9 cellular contexts compared by ENCODE assay signal in genomic region chr5:217475-217859, GRCh38. TPM values are rescaled to one million over a fixed set of nuclear protein-coding genes. Genes with fewer than 3 reads are reported as not detected.
A peak's percentile ranks its signal among the peaks of the same experiment; 100 is the strongest.
DNase-seq lines count a peak whose midpoint lies in the region; ATAC-seq, FAIRE-seq and TF ChIP-seq lines count a peak whose summit lies in the region.
"Not testable (repeated sequence)": the region's sequence is repeated elsewhere in the genome, so short reads cannot be mapped to it uniquely, and the experiment has no call there.
"Had no signal": no experiment of that assay in that cellular context is flagged by ENCODE, and none has a peak within 500 bp of the region (broad histone marks: within the 10 kb centered on the region; RNA-seq: fewer than 3 reads in every experiment).

No MANE protein-coding gene starts in this region.

- not testable (repeated sequence) for H3K36me3 ChIP-seq in ES-I3 (ENCODE audit: insufficient read depth, low read length); astrocyte (ENCODE audit: insufficient read depth, low read length); thymus (ENCODE audit: control insufficient read depth, insufficient read depth)
- H3K36me3 ChIP-seq in RWPE2 (ENCODE audit: low read depth), result peaks cover 23% of the 10 kb centered on the region

- intact Hi-C loops in Right ventricle myocardium inferior (cut with DNase I), result loop anchor here (5.0 kb wide), 1 partner anchor 255 kb away; no protein-coding TSS in a partner anchor

- H3K9me3 ChIP-seq in ES-I3 (ENCODE audit: control insufficient read depth, insufficient read depth, low read length); RWPE2 (ENCODE audit: severe bottlenecking); astrocyte (ENCODE audit: insufficient read depth, low read depth, low read length); thymus (ENCODE audit: control insufficient read depth): not testable (repeated sequence)

- H3K9ac ChIP-seq in ES-I3 (ENCODE audit: low read depth, low read length), result peak overlapping the region; percentile 98
- H3K9ac ChIP-seq in astrocyte (ENCODE audit: low read length), result peak overlapping the region; percentile 92

- peak overlapping the region; percentile 75 for H3K4me3 ChIP-seq in RWPE2 (ENCODE audit: severe bottlenecking)
- peak overlapping the region; percentile 89 for H3K4me3 ChIP-seq in astrocyte (ENCODE audit: insufficient read depth, low read depth, low read length)
- H3K4me3 ChIP-seq in thymus (ENCODE audit: low read length), result peak overlapping the region; percentile 68

- peaks cover 66% of the 10 kb centered on the region for H3K79me2 ChIP-seq in astrocyte (ENCODE audit: insufficient read depth, low read length)

- H3K4me2 ChIP-seq in astrocyte (ENCODE audit: low read length), result peak overlapping the region; percentile 92

- FAIRE-seq in astrocyte (lab: Jason Lieb, UNC), result not testable (repeated sequence)

- peak overlapping the region; percentile 70 for H2AFZ ChIP-seq in astrocyte (ENCODE audit: low read depth, low read length)

- peaks cover 10% of the 10 kb centered on the region for H3K36me3 Mint-ChIP-seq in astrocyte (ENCODE audit: low read depth, unreplicated experiment)
- peaks cover 0 to 31% (median 5%) of the 10 kb centered on the region in 3 donors for H3K36me3 Mint-ChIP-seq in naive thymus-derived CD8-positive, alpha-beta T cell

- H3K27me3 ChIP-seq in RWPE2 (ENCODE audit: insufficient read depth, poor library complexity, severe bottlenecking); astrocyte (ENCODE audit: insufficient read depth, low read length); thymus (ENCODE audit: control insufficient read depth, insufficient read depth): not testable (repeated sequence)

- not testable (repeated sequence) for H3K27ac Mint-ChIP-seq in astrocyte (ENCODE audit: unreplicated experiment)
- peak overlapping the region; percentile 79 to 98 (median 94) for H3K27ac Mint-ChIP-seq in naive thymus-derived CD8-positive, alpha-beta T cell

- TF ChIP-seq CTCF in RWPE2 (IDR thresholded peaks at IDR 0.05; ENCODE audit: poor library complexity, severe bottlenecking); astrocyte (IDR thresholded peaks at IDR 0.05; ENCODE audit: insufficient read depth, low read depth, low read length): not testable (repeated sequence)

- peak overlapping the region; percentile 73 for H3K27ac ChIP-seq in RWPE2 (ENCODE audit: poor library complexity, severe bottlenecking)
- H3K27ac ChIP-seq in astrocyte (ENCODE audit: low read depth, low read length), result peak overlapping the region; percentile 82
- H3K27ac ChIP-seq in thymus (ENCODE audit: low read depth), result peak overlapping the region; percentile 83

- peaks cover 17% of the 10 kb centered on the region for H3K4me1 Mint-ChIP-seq in astrocyte (ENCODE audit: low read depth, unreplicated experiment)
- peaks cover 17 to 61% (median 57%) of the 10 kb centered on the region in 4 donors for H3K4me1 Mint-ChIP-seq in naive thymus-derived CD8-positive, alpha-beta T cell

- DNase-seq in RWPE2 (ENCODE audit: low spot score); Right ventricle myocardium inferior (ENCODE audit: missing footprints): not testable (repeated sequence)
- peak; percentile 14 for DNase-seq in astrocyte (ENCODE audit: low read depth)
- peak in 2 of 10 donors; percentile 14 to 25 for DNase-seq in naive thymus-derived CD8-positive, alpha-beta T cell

- not testable (repeated sequence) for H3K27me3 Mint-ChIP-seq in astrocyte (ENCODE audit: low read depth, unreplicated experiment); naive thymus-derived CD8-positive, alpha-beta T cell

- not testable (repeated sequence) for H3K9me3 Mint-ChIP-seq in astrocyte (ENCODE audit: unreplicated experiment); naive thymus-derived CD8-positive, alpha-beta T cell

- peak overlapping the region; percentile 87 for H3K4me3 Mint-ChIP-seq in astrocyte (ENCODE audit: unreplicated experiment)
- H3K4me3 Mint-ChIP-seq in naive thymus-derived CD8-positive, alpha-beta T cell, result peak overlapping the region; percentile 88 to 95 (median 92)

- POLR2A ChIA-PET in naive thymus-derived CD8-positive, alpha-beta T cell (lab: Charles Lee), result interaction anchor here (0.5 to 3.6 kb wide), 13 partner anchors 10 to 1583 kb away, joined by 3 to 32 read pairs (median 3); partner anchors contain the start of genes BRD9, PDCD6 and TRIP13

- 13% methylated on average over 6 of the region's 6 CpGs for WGBS in thymus

- peaks cover 39% of the 10 kb centered on the region for H4K20me1 ChIP-seq in astrocyte (ENCODE audit: insufficient read depth, low read length)

- H3K4me1 ChIP-seq in ES-I3 (ENCODE audit: insufficient read depth, low read length); thymus (ENCODE audit: control insufficient read depth, insufficient read depth, low read length): not testable (repeated sequence)
- H3K4me1 ChIP-seq in RWPE2 (ENCODE audit: insufficient read depth, poor library complexity, severe bottlenecking), result peaks cover 29% of the 10 kb centered on the region
- peaks cover 12% of the 10 kb centered on the region for H3K4me1 ChIP-seq in astrocyte (ENCODE audit: insufficient read depth, low read length)

- ATAC-seq in GM21619 (IDR thresholded peaks at IDR 0.05; ENCODE audit: unreplicated experiment) (peak; percentile 22), HG03354 (IDR thresholded peaks at IDR 0.05; ENCODE audit: poor library complexity, severe bottlenecking, unreplicated experiment) (peak; percentile 14), RWPE2 (ENCODE audit: low read depth) (peak; percentile 17; the same call in 2 of the 3 replicates), Right ventricle myocardium inferior (peak; percentile 11)
- ATAC-seq in naive thymus-derived CD8-positive, alpha-beta T cell, result peak; percentile 67 to 76

RNA-seq across cellular contexts. Expression of gene CCDC127, which starts 0.5 kb away (rescaled TPM):
- total RNA-seq in astrocyte (5.6 and 8.8 TPM in 2 replicates), Right ventricle myocardium inferior (9.4 TPM)
- total RNA-seq in naive thymus-derived CD8-positive, alpha-beta T cell, result 10 to 100 TPM in 1 of 2 experiments, 1 to 10 TPM in 1; 8.4 to 10.1 TPM
- polyA plus RNA-seq in naive thymus-derived CD8-positive, alpha-beta T cell, result 1 to 10 TPM; 3.2 to 4.4 (median 3.5) TPM
- 3.4 TPM for polyA plus RNA-seq in thymus

RNA-seq across cellular contexts. Expression of gene SDHA, which starts 0.7 kb away (rescaled TPM):
- total RNA-seq in astrocyte, result 91.7 and 102 TPM in 2 replicates
- 811 TPM for total RNA-seq in Right ventricle myocardium inferior
- total RNA-seq in naive thymus-derived CD8-positive, alpha-beta T cell, result 100 to 1,000 TPM; 130 to 137 TPM
- polyA plus RNA-seq in naive thymus-derived CD8-positive, alpha-beta T cell, result 100 to 1,000 TPM; 160 to 200 (median 165) TPM
- 71.7 TPM for polyA plus RNA-seq in thymus

RNA-seq across cellular contexts. Expression of gene LRRC14B, which starts 26.2 kb away (rescaled TPM):
- total RNA-seq in astrocyte, result not detected in 2 replicates
- total RNA-seq in Right ventricle myocardium inferior, result 74.9 TPM
- total RNA-seq in naive thymus-derived CD8-positive, alpha-beta T cell, result not detected
- under 1 TPM in 2 of 3 donors, not detected in 1; 0.13 to 0.31 TPM for polyA plus RNA-seq in naive thymus-derived CD8-positive, alpha-beta T cell
- polyA plus RNA-seq in thymus, result 0.02 TPM
- total RNA-seq: M059J had no signal

RNA-seq across cellular contexts. Expression of gene PDCD6, which starts 54.0 kb away (rescaled TPM):
- total RNA-seq in astrocyte (99.1 and 99.6 TPM in 2 replicates), Right ventricle myocardium inferior (34.4 TPM)
- 10 to 100 TPM; 92.5 to 98.2 TPM for total RNA-seq in naive thymus-derived CD8-positive, alpha-beta T cell
- polyA plus RNA-seq in naive thymus-derived CD8-positive, alpha-beta T cell, result 100 to 1,000 TPM; 183 to 223 (median 211) TPM
- polyA plus RNA-seq in thymus, result 162 TPM

Comparison
In these comparisons a context has a peak if more than half of its experiments do, and no peak if none do; other contexts are left out.
1. ATAC-seq: peak in every context shown above with its lines; median percentile 72 in naive thymus-derived CD8-positive, alpha-beta T cell; 22 in GM21619; 17 in RWPE2; 14 in HG03354; 11 in Right ventricle myocardium inferior.
2. RNA of gene LRRC14B, which starts 26.2 kb away (total RNA-seq): 74.9 TPM in Right ventricle myocardium inferior (single experiment); not detected in naive thymus-derived CD8-positive, alpha-beta T cell and not detected in astrocyte; every median in the first group is over 10 times any median in the second.
3. Peak in every context shown above with its lines, with median percentiles within 50 percentile points of each other: H3K27ac ChIP-seq and H3K4me3 ChIP-seq.